Comparison of ENCODE assay signal across 1 cellular context in the genomic region with DNA sequence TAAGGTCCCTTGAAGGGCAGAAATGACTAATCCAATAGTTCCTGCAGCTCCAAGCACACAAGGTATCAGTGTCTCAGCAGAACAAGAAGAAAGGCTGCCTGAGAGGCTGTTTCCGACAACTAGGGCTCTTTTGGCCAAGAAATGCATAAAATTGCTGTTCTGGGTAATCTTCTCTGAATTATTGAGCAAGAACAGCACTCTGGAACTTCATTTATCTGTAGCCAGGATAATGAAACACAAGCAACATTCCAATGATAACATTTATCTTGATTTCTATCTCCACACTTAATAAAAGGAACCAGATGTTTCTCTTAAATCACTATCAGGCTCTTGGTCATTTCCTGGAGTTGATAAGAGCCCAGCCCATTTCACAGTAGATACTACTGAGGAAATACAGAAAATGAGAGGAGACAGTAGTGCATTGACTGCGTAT.
TF ChIP-seq lines count a peak whose summit lies in the region.

No MANE protein-coding gene starts in this region.

TF ChIP-seq in IMR-90, 13 proteins besides CTCF, POLR2A, EP300 and RAD21:
- TF ChIP-seq CEBPB (IDR thresholded peaks at IDR 0.05; ENCODE audit: low read depth, low read length): peak; percentile 80
- TF ChIP-seq RCOR1 (IDR thresholded peaks at IDR 0.05; ENCODE audit: insufficient replicate concordance, low read length): peak; percentile 73
- no peak for TF ChIP-seq MAZ (IDR thresholded peaks at IDR 0.05; ENCODE audit: borderline replicate concordance, low read depth, low read length)
- no peak for TF ChIP-seq ELK1 (IDR thresholded peaks at IDR 0.05; ENCODE audit: borderline replicate concordance, low read depth, low read length)
- TF ChIP-seq, protein P1, sequence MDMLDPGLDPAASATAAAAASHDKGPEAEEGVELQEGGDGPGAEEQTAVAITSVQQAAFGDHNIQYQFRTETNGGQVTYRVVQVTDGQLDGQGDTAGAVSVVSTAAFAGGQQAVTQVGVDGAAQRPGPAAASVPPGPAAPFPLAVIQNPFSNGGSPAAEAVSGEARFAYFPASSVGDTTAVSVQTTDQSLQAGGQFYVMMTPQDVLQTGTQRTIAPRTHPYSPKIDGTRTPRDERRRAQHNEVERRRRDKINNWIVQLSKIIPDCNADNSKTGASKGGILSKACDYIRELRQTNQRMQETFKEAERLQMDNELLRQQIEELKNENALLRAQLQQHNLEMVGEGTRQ (IDR thresholded peaks at IDR 0.05; ENCODE audit: low read depth, low read length): no peak
